ENCODE assay signal across 11 cellular contexts in genomic region chr9:106286249-106286648, GRCh38.
DNase-seq lines count a peak whose midpoint lies in the region; ATAC-seq and TF ChIP-seq lines count a peak whose summit lies in the region.
"Had no signal": no experiment of that assay in that cellular context is flagged by ENCODE, and none has a peak within 500 bp of the region (broad histone marks: within the 10 kb centered on the region; RNA-seq: fewer than 3 reads in every experiment).

No MANE protein-coding gene starts in this region.

- DNase-seq in DMS153 (lab: John Stamatoyannopoulos, UW), result peak; percentile 17
- DNase-seq in DMS153 treated with DMSO at 0.1 percent for 48 hours (lab: John Stamatoyannopoulos, UW; ENCODE audit: unreplicated experiment), result no peak
- peak; percentile 61 for DNase-seq in NCI-H2171 treated with DMSO at 0.1 percent for 48 hours (lab: John Stamatoyannopoulos, UW)
- DNase-seq in endothelial cell (ENCODE audit: low spot score), result peak; percentile 21
- peak; percentile 25 for DNase-seq in retina
- no peak for DNase-seq in A673 (ENCODE audit: low spot score)
- DNase-seq: activated CD4-positive, alpha-beta T cell treated with anti-CD3 and anti-CD28 coated beads, Interleukin-2, amount 50 U/mL, for 4 hours; effector memory CD4-positive, alpha-beta T cell; right cardiac atrium had no signal

- peaks cover 4% of the 10 kb centered on the region for H3K4me1 Mint-ChIP-seq in endothelial cell (ENCODE audit: unreplicated experiment)

- intact Hi-C loops in A673 (cut with micrococcal nuclease; ENCODE audit: unreplicated experiment), result no loop called here

- BruUV-seq in A673 (replicated peaks; lab: Mats Ljungman, UMichigan), result no TSS peak

- no peak overlapping the region for H3K4me3 Mint-ChIP-seq in endothelial cell (ENCODE audit: unreplicated experiment)

- no peak overlapping the region for H3K27ac ChIP-seq in A673 (ENCODE audit: low read depth, low read length, poor library complexity, severe bottlenecking)

- no peaks in the 10 kb centered on the region for H3K9me3 ChIP-seq in A673 (ENCODE audit: low read depth, low read length, poor library complexity, severe bottlenecking)

- CTCF ChIA-PET in A673 (lab: Charles Lee), result no interaction called here

- POLR2A ChIA-PET in A673 (lab: Charles Lee; ENCODE audit: low non-redundant PET), result no interaction called here

- peaks cover 3% of the 10 kb centered on the region for H3K27me3 ChIP-seq in A673 (replicated peaks; ENCODE audit: insufficient read depth, low read depth, low read length, poor library complexity)

- no peak for TF ChIP-seq CTCF in endothelial cell (IDR thresholded peaks at IDR 0.05; ENCODE audit: unreplicated experiment)
- no peak for TF ChIP-seq CTCF in A673 (conservative IDR thresholded peaks at IDR 0.05; ENCODE audit: low read depth, low read length)

- no peaks in the 10 kb centered on the region for H3K9me3 Mint-ChIP-seq in endothelial cell (ENCODE audit: unreplicated experiment)

- ATAC-seq in HG02852 (IDR thresholded peaks at IDR 0.05; ENCODE audit: unreplicated experiment), result no peak
- ATAC-seq in GM19467 (IDR thresholded peaks at IDR 0.05; ENCODE audit: unreplicated experiment), result no peak

- no peaks in the 10 kb centered on the region for H3K36me3 Mint-ChIP-seq in endothelial cell (ENCODE audit: low read depth, unreplicated experiment)

- H3K36me3 ChIP-seq in A673 (ENCODE audit: insufficient read depth, low read length, poor library complexity, severe bottlenecking), result no peaks in the 10 kb centered on the region

- H3K27ac Mint-ChIP-seq in endothelial cell (ENCODE audit: unreplicated experiment), result no peak overlapping the region

- no peak overlapping the region for H3K4me3 ChIP-seq in A673 (ENCODE audit: low read depth, low read length, poor library complexity, severe bottlenecking)

- H3K27me3 Mint-ChIP-seq in endothelial cell (ENCODE audit: unreplicated experiment), result no peaks in the 10 kb centered on the region

- H3K4me1 ChIP-seq in A673 (ENCODE audit: insufficient read depth, low read length, poor library complexity, severe bottlenecking), result no peaks in the 10 kb centered on the region

Comparison
In these comparisons a context has a peak if more than half of its experiments do, and no peak if none do; other contexts are left out.
1. DNase-seq: peak in DMS153 (single experiment), NCI-H2171 treated with DMSO at 0.1 percent for 48 hours (single experiment), endothelial cell (single experiment) and retina (single experiment); none in DMS153 treated with DMSO at 0.1 percent for 48 hours (single experiment) and A673 (single experiment).